In genomic region chr2:149579972-149580882, GRCh38 we compare ENCODE assay signal across 15 cellular contexts. TPM values are rescaled to one million over a fixed set of nuclear protein-coding genes. Genes with fewer than 3 reads are reported as not detected.
A peak's percentile ranks its signal among the peaks of the same experiment; 100 is the strongest.
DNase-seq lines count a peak whose midpoint lies in the region; ATAC-seq and TF ChIP-seq lines count a peak whose summit lies in the region.
"Had no signal": no experiment of that assay in that cellular context is flagged by ENCODE, and none has a peak within 500 bp of the region (broad histone marks: within the 10 kb centered on the region; RNA-seq: fewer than 3 reads in every experiment).

No MANE protein-coding gene starts in this region.

- peak overlapping the region; percentile 48 for H3K27ac ChIP-seq in brain microvascular endothelial cell
- H3K27ac ChIP-seq: Peyer's patch had no signal

- in situ Hi-C loops in brain microvascular endothelial cell (cut with HindIII; ENCODE audit: low pct_ligation_motif_present, low sequenced_read_pairs): no loop called here

- CTCF ChIA-PET in activated CD8-positive, alpha-beta memory T cell treated with anti-CD3 and anti-CD28 coated beads, Interleukin-2, amount 10 ng/mL, durations not matched to agents 7 days and 5 days (lab: Charles Lee): no interaction called here

- no peaks in the 10 kb centered on the region for H3K9me3 Mint-ChIP-seq in stimulated activated naive B cell treated with anti-CD40 and anti-IgM and Interleukin-4, amounts not matched to agents 10 μg/mL and 1 μg/mL and 100 μg/mL, for 72 hours
- no peaks in the 10 kb centered on the region for H3K9me3 Mint-ChIP-seq in activated CD8-positive, alpha-beta memory T cell treated with anti-CD3 and anti-CD28 coated beads, Interleukin-2, amount 10 ng/mL, durations not matched to agents 7 days and 5 days (ENCODE audit: low read depth)
- H3K9me3 Mint-ChIP-seq: T-helper 2 cell treated with Interferon-gamma antibody and Interleukin-4, amounts not matched to agents 5 μg/mL and 100 μg/mL, for 36 hours had no signal

- peaks cover 25 to 40% of the 10 kb centered on the region in 2 donors for H3K4me1 Mint-ChIP-seq in stimulated activated naive B cell treated with anti-CD40 and anti-IgM and Interleukin-4, amounts not matched to agents 10 μg/mL and 1 μg/mL and 100 μg/mL, for 72 hours
- peaks cover 44% of the 10 kb centered on the region for H3K4me1 Mint-ChIP-seq in activated CD8-positive, alpha-beta memory T cell treated with anti-CD3 and anti-CD28 coated beads, Interleukin-2, amount 10 ng/mL, durations not matched to agents 7 days and 5 days

- H3K4me3 ChIP-seq in brain microvascular endothelial cell (ENCODE audit: low read depth, low read length): no peak overlapping the region
- H3K4me3 ChIP-seq: Peyer's patch had no signal

- H3K36me3 ChIP-seq in brain microvascular endothelial cell (replicated peaks): peaks cover 56% of the 10 kb centered on the region

- TF ChIP-seq CTCF in brain microvascular endothelial cell (IDR thresholded peaks at IDR 0.05; ENCODE audit: low read depth, low read length, missing control alignments): no peak

- H3K27me3 Mint-ChIP-seq in stimulated activated naive B cell treated with anti-CD40 and anti-IgM and Interleukin-4, amounts not matched to agents 10 μg/mL and 1 μg/mL and 100 μg/mL, for 72 hours: no peaks in the 10 kb centered on the region
- H3K27me3 Mint-ChIP-seq in activated CD8-positive, alpha-beta memory T cell treated with anti-CD3 and anti-CD28 coated beads, Interleukin-2, amount 10 ng/mL, durations not matched to agents 7 days and 5 days: no peaks in the 10 kb centered on the region

- DNase-seq in HT1080 (ENCODE audit: low read depth): peak; percentile 36
- DNase-seq in brain microvascular endothelial cell: peak; percentile 56
- DNase-seq in hepatic stellate cell (ENCODE audit: low spot score): peak; percentile 44
- DNase-seq in stimulated activated naive B cell treated with anti-CD40 and anti-IgM and Interleukin-4, amounts not matched to agents 10 μg/mL and 1 μg/mL and 100 μg/mL, for 72 hours: no peak
- no peak for DNase-seq in activated CD8-positive, alpha-beta memory T cell treated with anti-CD3 and anti-CD28 coated beads, Interleukin-2, amount 10 ng/mL, durations not matched to agents 7 days and 5 days
- DNase-seq in NCI-H1930 (lab: John Stamatoyannopoulos, UW): no peak
- DNase-seq in MV-4-11 (lab: John Stamatoyannopoulos, UW): no peak
- DNase-seq: activated CD4-positive, alpha-beta T cell treated with anti-CD3 and anti-CD28 coated beads, Interleukin-2, amount 50 U/mL, for 4 hours; central memory CD4-positive, alpha-beta T cell; NCI-H1105; NCI-H510A; Peyer's patch had no signal

- H3K27ac Mint-ChIP-seq in stimulated activated naive B cell treated with anti-CD40 and anti-IgM and Interleukin-4, amounts not matched to agents 10 μg/mL and 1 μg/mL and 100 μg/mL, for 72 hours: peak overlapping the region; percentile 51
- no peak overlapping the region for H3K27ac Mint-ChIP-seq in activated CD8-positive, alpha-beta memory T cell treated with anti-CD3 and anti-CD28 coated beads, Interleukin-2, amount 10 ng/mL, durations not matched to agents 7 days and 5 days
- H3K27ac Mint-ChIP-seq: T-helper 2 cell treated with Interferon-gamma antibody and Interleukin-4, amounts not matched to agents 5 μg/mL and 100 μg/mL, for 36 hours had no signal

- no peak overlapping the region for H3K4me3 Mint-ChIP-seq in stimulated activated naive B cell treated with anti-CD40 and anti-IgM and Interleukin-4, amounts not matched to agents 10 μg/mL and 1 μg/mL and 100 μg/mL, for 72 hours
- H3K4me3 Mint-ChIP-seq in activated CD8-positive, alpha-beta memory T cell treated with anti-CD3 and anti-CD28 coated beads, Interleukin-2, amount 10 ng/mL, durations not matched to agents 7 days and 5 days: no peak overlapping the region
- H3K4me3 Mint-ChIP-seq: T-helper 2 cell treated with Interferon-gamma antibody and Interleukin-4, amounts not matched to agents 5 μg/mL and 100 μg/mL, for 36 hours had no signal

- peaks cover 23 to 41% of the 10 kb centered on the region in 2 donors for H3K36me3 Mint-ChIP-seq in stimulated activated naive B cell treated with anti-CD40 and anti-IgM and Interleukin-4, amounts not matched to agents 10 μg/mL and 1 μg/mL and 100 μg/mL, for 72 hours
- H3K36me3 Mint-ChIP-seq in activated CD8-positive, alpha-beta memory T cell treated with anti-CD3 and anti-CD28 coated beads, Interleukin-2, amount 10 ng/mL, durations not matched to agents 7 days and 5 days: peaks cover 65% of the 10 kb centered on the region

- H3K27me3 ChIP-seq in brain microvascular endothelial cell (replicated peaks): no peaks in the 10 kb centered on the region
- H3K27me3 ChIP-seq: Peyer's patch had no signal

- ATAC-seq in stimulated activated naive B cell treated with anti-CD40 and anti-IgM and Interleukin-4, amounts not matched to agents 10 μg/mL and 1 μg/mL and 100 μg/mL, for 72 hours (replicated peaks): no peak
- ATAC-seq in activated CD8-positive, alpha-beta memory T cell treated with anti-CD3 and anti-CD28 coated beads, Interleukin-2, amount 10 ng/mL, durations not matched to agents 7 days and 5 days: no peak
- ATAC-seq: esophagus mucosa, sciatic nerve had no signal

RNA-seq across cellular contexts. Expression of gene MMADHC, which starts 7.3 kb away (rescaled TPM):
- total RNA-seq in HT1080 (2014; rRNA removed; shearing (Covaris generic)): 148 and 170 TPM in 2 replicates
- 185 and 189 TPM in 2 replicates for polyA plus RNA-seq in HT1080 (2015; cell fraction: cytosol; rRNA removed)
- polyA plus RNA-seq in HT1080 (2015; cell fraction: nucleus; rRNA removed): 114 TPM in 2 replicates
- total RNA-seq in activated CD8-positive, alpha-beta memory T cell treated with anti-CD3 and anti-CD28 coated beads, Interleukin-2, amount 10 ng/mL, durations not matched to agents 7 days and 5 days: 100 to 1,000 TPM in 1 of 2 experiments, 10 to 100 TPM in 1; 82.1 to 111 TPM

Comparison
In these comparisons a context has a peak if more than half of its experiments do, and no peak if none do; other contexts are left out.
1. DNase-seq: peak in HT1080 (single experiment), brain microvascular endothelial cell (single experiment) and hepatic stellate cell (single experiment); none in stimulated activated naive B cell treated with anti-CD40 and anti-IgM and Interleukin-4, amounts not matched to agents 10 μg/mL and 1 μg/mL and 100 μg/mL, for 72 hours (single experiment), activated CD8-positive, alpha-beta memory T cell treated with anti-CD3 and anti-CD28 coated beads, Interleukin-2, amount 10 ng/mL, durations not matched to agents 7 days and 5 days (single experiment), NCI-H1930 (0 of 2) and MV-4-11 (single experiment).